ENCODE assay signal across 1 cellular context in genomic region chr19:18001837-18002345, GRCh38.
TF ChIP-seq lines count a peak whose summit lies in the region.

No MANE protein-coding gene starts in this region.

TF ChIP-seq in H1, 55 proteins besides CTCF, POLR2A, EP300 and RAD21:
- no peak for TF ChIP-seq TCF12 (IDR thresholded peaks at IDR 0.05; ENCODE audit: low read depth, low read length)
- TF ChIP-seq SIX5 (IDR thresholded peaks at IDR 0.05; ENCODE audit: low read depth, low read length) = no peak
- no peak for TF ChIP-seq HDAC6 (IDR thresholded peaks at IDR 0.05; ENCODE audit: low read depth, low read length)
- no peak for TF ChIP-seq CBX8 (IDR thresholded peaks at IDR 0.05; ENCODE audit: borderline replicate concordance, low read depth, low read length)
- TF ChIP-seq TAF1 (IDR thresholded peaks at IDR 0.05; ENCODE audit: low read depth, low read length) = no peak
- no peak for TF ChIP-seq CBX5 (IDR thresholded peaks at IDR 0.05; ENCODE audit: low read depth, low read length)
- TF ChIP-seq TEAD4 (IDR thresholded peaks at IDR 0.05; ENCODE audit: low read depth, low read length) = no peak
- TF ChIP-seq CTBP2 (IDR thresholded peaks at IDR 0.05; ENCODE audit: borderline replicate concordance, insufficient read depth, insufficient read length, low read length) = no peak
- no peak for TF ChIP-seq BACH1 (IDR thresholded peaks at IDR 0.05; ENCODE audit: low read length)
- TF ChIP-seq GTF2F1 (IDR thresholded peaks at IDR 0.05; ENCODE audit: borderline replicate concordance, low read depth, low read length) = no peak
- TF ChIP-seq KDM5A (IDR thresholded peaks at IDR 0.05; ENCODE audit: low read length) = no peak
- TF ChIP-seq HDAC2 (IDR thresholded peaks at IDR 0.05; ENCODE audit: borderline replicate concordance in 1 of 2, low read depth in 2 of 2, low read length in 2 of 2) = no peak
- TF ChIP-seq ZNF274 (IDR thresholded peaks at IDR 0.05; ENCODE audit: borderline replicate concordance, extremely low read depth, low read length) = no peak
- TF ChIP-seq RBBP5 (IDR thresholded peaks at IDR 0.05; ENCODE audit: borderline replicate concordance, low read depth, low read length) = no peak
- no peak for TF ChIP-seq CREB1 (IDR thresholded peaks at IDR 0.05)
